10 cellular contexts compared by ENCODE assay signal in the genomic region with DNA sequence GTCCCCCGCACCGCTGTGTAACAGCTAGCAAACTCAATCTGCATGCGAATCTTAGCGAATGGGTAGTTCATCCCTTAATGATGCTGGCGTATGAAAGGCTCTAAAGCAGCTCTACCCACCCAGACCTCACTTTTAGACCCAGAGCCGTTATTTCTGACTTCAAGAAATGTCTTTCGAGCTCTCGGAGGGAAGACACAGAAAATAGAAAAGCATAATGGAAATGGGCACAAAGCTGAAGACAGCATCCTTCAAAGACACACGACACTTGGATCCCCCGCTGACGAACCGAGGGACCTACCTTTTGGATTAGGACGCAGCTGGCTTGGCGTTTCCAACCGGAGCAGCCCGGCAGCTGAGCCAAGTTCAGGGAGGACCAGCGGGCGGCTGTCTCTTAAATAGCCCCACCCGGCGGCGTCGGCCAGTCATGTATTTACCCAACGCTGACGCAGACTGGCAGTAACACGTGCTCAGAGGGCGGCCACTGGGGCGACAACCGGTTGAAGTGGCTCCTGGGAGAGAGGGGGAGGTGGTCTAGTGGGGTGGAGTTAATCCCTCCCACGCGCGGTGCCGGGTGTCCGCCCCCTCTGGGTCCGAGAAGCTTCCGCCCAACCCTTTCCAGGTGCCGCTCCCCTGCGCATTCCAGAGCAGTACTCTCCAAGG. TPM values are rescaled to one million over a fixed set of nuclear protein-coding genes. Genes with fewer than 3 reads are reported as not detected.
A peak's percentile ranks its signal among the peaks of the same experiment; 100 is the strongest.
DNase-seq lines count a peak whose midpoint lies in the region; ATAC-seq and TF ChIP-seq lines count a peak whose summit lies in the region.
"Had no signal": no experiment of that assay in that cellular context is flagged by ENCODE, and none has a peak within 500 bp of the region (broad histone marks: within the 10 kb centered on the region; RNA-seq: fewer than 3 reads in every experiment).

No MANE protein-coding gene starts in this region.

- H3K23ac ChIP-seq in neuronal stem cell (ENCODE audit: low read depth, low read length, poor library complexity) = peak overlapping the region; percentile 32

- H3K4me3 ChIP-seq in endodermal cell (ENCODE audit: low read length) = no peak overlapping the region
- H3K4me3 ChIP-seq in neuronal stem cell (ENCODE audit: low read length in 2 of 2) = no peak overlapping the region
- H3K4me3 ChIP-seq: GM12878 had no signal

- no peak overlapping the region for H3K4ac ChIP-seq in neuronal stem cell (ENCODE audit: low read length)

- DNase-seq in COR-L47 (lab: John Stamatoyannopoulos, UW) (peak; percentile 37), NCI-H2196 treated with DMSO at 0.1 percent for 48 hours (lab: John Stamatoyannopoulos, UW; ENCODE audit: unreplicated experiment) (peak; percentile 1), endodermal cell (peak; percentile 83), neuronal stem cell (ENCODE audit: low spot score) (no peak), medulla oblongata (ENCODE audit: extremely low spot score) (no peak)
- no peak for DNase-seq in effector CD4-positive, alpha-beta T cell

- no peak overlapping the region for H2AFZ ChIP-seq in neuronal stem cell (ENCODE audit: low read length)

- H3K9ac ChIP-seq in endodermal cell (ENCODE audit: extremely low read depth, low read length, poor library complexity, severe bottlenecking) (no peak overlapping the region), neuronal stem cell (ENCODE audit: low read depth, low read length, poor library complexity) (no peak overlapping the region)

- H2BK5ac ChIP-seq in neuronal stem cell (ENCODE audit: low read length) = no peak overlapping the region

- H3K4me3 Mint-ChIP-seq in endodermal cell = no peak overlapping the region

- no peak overlapping the region for H3K27ac Mint-ChIP-seq in endodermal cell

- peaks cover 11% of the 10 kb centered on the region for H3K9me3 Mint-ChIP-seq in endodermal cell

- no peak for TF ChIP-seq CTCF in endodermal cell (conservative IDR thresholded peaks at IDR 0.05)

- WGBS in endodermal cell (ENCODE audit: insufficient coverage in 1 of 2, insufficient read length in 1 of 2), 2 experiments = 67 to 77% methylated on average over 24 to 37 of the region's 37 CpGs
- WGBS in neuronal stem cell (ENCODE audit: extremely low coverage in 2 of 2, insufficient read length in 2 of 2, insufficient replicate concordance in 1 of 2), 2 donors = no CpG with 5 or more reads among the region's 37 CpGs

- H2BK15ac ChIP-seq in neuronal stem cell (ENCODE audit: low read length) = peak overlapping the region; percentile 72

- no peaks in the 10 kb centered on the region for H3K79me1 ChIP-seq in neuronal stem cell (ENCODE audit: low read depth, low read length)

- no peak overlapping the region for H3K14ac ChIP-seq in neuronal stem cell (ENCODE audit: low read length)

- H3K36me3 Mint-ChIP-seq in endodermal cell (ENCODE audit: low read depth) = no peaks in the 10 kb centered on the region

- H3K4me2 ChIP-seq in neuronal stem cell (ENCODE audit: insufficient read depth, low read length, poor library complexity, severe bottlenecking) = no peak overlapping the region

- H2BK12ac ChIP-seq in neuronal stem cell (ENCODE audit: low read length) = peak overlapping the region; percentile 52

- H4K8ac ChIP-seq in neuronal stem cell (ENCODE audit: low read depth, low read length) = no peak overlapping the region

- H2AK5ac ChIP-seq in neuronal stem cell (ENCODE audit: low read depth, low read length) = peak overlapping the region; percentile 98

- peaks cover 8% of the 10 kb centered on the region for H3K4me1 Mint-ChIP-seq in endodermal cell

- ATAC-seq in GM19455 (IDR thresholded peaks at IDR 0.05; ENCODE audit: unreplicated experiment) (no peak), GM21723 (IDR thresholded peaks at IDR 0.05; ENCODE audit: unreplicated experiment) (no peak)
- ATAC-seq: GM12878 had no signal

- H2BK120ac ChIP-seq in neuronal stem cell (ENCODE audit: low read depth, low read length) = peak overlapping the region; percentile 52

- H3K27ac ChIP-seq in endodermal cell (ENCODE audit: low read depth, low read length) = no peak overlapping the region
- H3K27ac ChIP-seq in neuronal stem cell (replicated peaks; ENCODE audit: low read length) = no peak overlapping the region

- no peaks in the 10 kb centered on the region for H3K4me1 ChIP-seq in endodermal cell (ENCODE audit: control insufficient read depth, insufficient read depth, low read length)
- H3K4me1 ChIP-seq in neuronal stem cell (ENCODE audit: control insufficient read depth in 2 of 2, insufficient read depth in 1 of 2, low read depth in 1 of 2, low read length in 2 of 2) = peaks cover 0 to 17% of the 10 kb centered on the region in 2 donors

- H3K9me3 ChIP-seq in endodermal cell (ENCODE audit: control insufficient read depth, low read length) (no peaks in the 10 kb centered on the region), neuronal stem cell (replicated peaks in 1 of 2; ENCODE audit: control insufficient read depth in 2 of 2, insufficient read depth in 1 of 2, low read depth in 1 of 2, low read length in 2 of 2) (peaks cover 0 to 5% of the 10 kb centered on the region in 2 donors)

- H3K27me3 ChIP-seq in endodermal cell (ENCODE audit: control insufficient read depth, insufficient read depth, low read length, poor library complexity, severe bottlenecking) (peaks cover 52% of the 10 kb centered on the region), neuronal stem cell (ENCODE audit: control insufficient read depth in 3 of 3, insufficient read depth in 3 of 3, low read depth in 1 of 3, low read length in 3 of 3) (peaks cover 0 to 62% (median 14%) of the 10 kb centered on the region in 3 experiments)

- H4K91ac ChIP-seq in neuronal stem cell (ENCODE audit: low read depth, low read length, poor library complexity) = no peak overlapping the region

- H3K18ac ChIP-seq in neuronal stem cell (ENCODE audit: low read length) = peak overlapping the region; percentile 72

- H3K36me3 ChIP-seq in endodermal cell (ENCODE audit: control insufficient read depth, insufficient read depth, low read length) = no peaks in the 10 kb centered on the region
- no peaks in the 10 kb centered on the region for H3K36me3 ChIP-seq in neuronal stem cell (replicated peaks in 1 of 2; ENCODE audit: control insufficient read depth in 2 of 2, insufficient read depth in 2 of 2, low read length in 2 of 2)

- H3K27me3 Mint-ChIP-seq in endodermal cell (ENCODE audit: insufficient read depth) = peaks cover 86% of the 10 kb centered on the region

RNA-seq across cellular contexts. Expression of gene CCK, which starts 1.5 kb away (rescaled TPM):
- total RNA-seq in endodermal cell = under 1 TPM; 0.64 to 0.97 TPM
- not detected for polyA plus RNA-seq in endodermal cell (2013, experiment 1 of 2)
- polyA plus RNA-seq in endodermal cell (2013, experiment 2 of 2) = 0.46 TPM
- 2.0 TPM for polyA plus RNA-seq in neuronal stem cell (2013, experiment 1 of 2)
- 2.3 TPM for polyA plus RNA-seq in neuronal stem cell (2013, experiment 2 of 2)
- total RNA-seq: activated CD8-positive, alpha-beta memory T cell treated with anti-CD3 and anti-CD28 coated beads for 36 hours; GM12878 had no signal
- polyA plus RNA-seq: GM12878 had no signal

Comparison
In these comparisons a context has a peak if more than half of its experiments do, and no peak if none do; other contexts are left out.
1. DNase-seq: peak in COR-L47 (single experiment), NCI-H2196 treated with DMSO at 0.1 percent for 48 hours (single experiment) and endodermal cell (single experiment); none in neuronal stem cell (single experiment), medulla oblongata (single experiment) and effector CD4-positive, alpha-beta T cell (single experiment).